ENCODE assay signal across 1 cellular context in the genomic region with DNA sequence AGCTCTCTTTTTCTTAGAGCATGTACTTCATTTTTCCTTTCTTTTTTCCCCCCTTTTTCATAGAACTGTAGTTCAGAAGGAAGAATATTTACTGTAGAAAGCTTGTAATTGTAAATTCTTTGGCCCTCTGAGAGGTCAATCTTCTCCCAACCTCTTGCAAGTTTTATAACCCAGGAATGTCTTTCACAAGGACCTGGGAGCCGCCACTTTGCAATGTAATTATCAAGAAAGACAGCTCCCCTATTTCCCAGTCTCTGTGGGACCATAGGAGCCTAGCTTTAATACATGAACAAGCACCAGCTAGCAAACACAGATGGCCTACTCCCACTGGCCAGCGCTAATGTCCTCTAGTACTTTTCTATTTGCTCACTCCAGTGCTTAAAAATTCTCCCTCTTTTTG.
TF ChIP-seq lines count a peak whose summit lies in the region.

No MANE protein-coding gene starts in this region.

TF ChIP-seq in H1, 55 proteins besides CTCF, POLR2A, EP300 and RAD21 (continued from another document):
- TF ChIP-seq RNF2 (IDR thresholded peaks at IDR 0.05; ENCODE audit: borderline replicate concordance, low read depth, low read length, missing control alignments, poor library complexity, severe bottlenecking), result no peak
- TF ChIP-seq HDAC6 (IDR thresholded peaks at IDR 0.05; ENCODE audit: low read depth, low read length), result no peak
- TF ChIP-seq ZNF274 (IDR thresholded peaks at IDR 0.05; ENCODE audit: borderline replicate concordance, extremely low read depth, low read length), result no peak
- TF ChIP-seq BCL11A (IDR thresholded peaks at IDR 0.05; ENCODE audit: low read depth in 2 of 2, low read length in 2 of 2), result no peak
